ENCODE assay signal across 8 cellular contexts in genomic region chr16:401468-402348, GRCh38. TPM values are rescaled to one million over a fixed set of nuclear protein-coding genes. Genes with fewer than 3 reads are reported as not detected.
DNase-seq lines count a peak whose midpoint lies in the region; ATAC-seq and TF ChIP-seq lines count a peak whose summit lies in the region.

TSS of gene DECR2 (plus strand) at chr16:401885. CDS start at chr16:401964, 79 bp downstream.

- peak within 1 kb of the TSS; percentile 86 for H3K4me3 Mint-ChIP-seq in chondrocyte (ENCODE audit: unreplicated experiment)

- H3K36me3 Mint-ChIP-seq in chondrocyte (ENCODE audit: low read depth), result peaks cover 3% of the 10 kb centered on the region

- H3K27ac Mint-ChIP-seq in chondrocyte (ENCODE audit: unreplicated experiment), result peak within 1 kb of the TSS; percentile 94

- BruUV-seq in A673 (replicated peaks; lab: Mats Ljungman, UMichigan), result no TSS peak

- TF ChIP-seq CTCF in A673 (conservative IDR thresholded peaks at IDR 0.05; ENCODE audit: low read depth, low read length) (peak; percentile 63), chondrocyte (IDR thresholded peaks at IDR 0.05) (peak; percentile 78)

- peaks cover 19% of the 10 kb centered on the region for H3K4me1 Mint-ChIP-seq in chondrocyte (ENCODE audit: low read depth)

- intact Hi-C loops in A673 (cut with micrococcal nuclease; ENCODE audit: unreplicated experiment), result loop anchor here (5.0 kb wide), 2 partner anchors 86 to 126 kb away; partner anchors contain the start of gene CAPN15

- H3K9me3 ChIP-seq in A673 (ENCODE audit: low read depth, low read length, poor library complexity, severe bottlenecking), result no peaks in the 10 kb centered on the region

- H3K27me3 Mint-ChIP-seq in chondrocyte (ENCODE audit: low read depth), result no peaks in the 10 kb centered on the region

- peaks cover 17% of the 10 kb centered on the region for H3K4me1 ChIP-seq in A673 (ENCODE audit: insufficient read depth, low read length, poor library complexity, severe bottlenecking)

- H3K4me3 ChIP-seq in A673 (ENCODE audit: low read depth, low read length, poor library complexity, severe bottlenecking), result peak within 1 kb of the TSS; percentile 62

- peaks cover 21% of the 10 kb centered on the region for H3K36me3 ChIP-seq in A673 (ENCODE audit: insufficient read depth, low read length, poor library complexity, severe bottlenecking)

- ATAC-seq in GM18519 (IDR thresholded peaks at IDR 0.05; ENCODE audit: low FRiP score, unreplicated experiment), result peak; percentile 37
- ATAC-seq in HG03095 (IDR thresholded peaks at IDR 0.05; ENCODE audit: unreplicated experiment), result peak; percentile 45

- no peaks in the 10 kb centered on the region for H3K27me3 ChIP-seq in A673 (replicated peaks; ENCODE audit: insufficient read depth, low read depth, low read length, poor library complexity)

- peak within 1 kb of the TSS; percentile 91 for H3K27ac ChIP-seq in A673 (ENCODE audit: low read depth, low read length, poor library complexity, severe bottlenecking)

- DNase-seq in A673 (ENCODE audit: low spot score), result peak; percentile 94
- DNase-seq in NCI-H2227 treated with DMSO at 0.1 percent for 48 hours (lab: John Stamatoyannopoulos, UW), result peak; percentile 91
- peak; percentile 100 for DNase-seq in activated CD4-positive, alpha-beta T cell treated with anti-CD3 and anti-CD28 coated beads for 24 hours (ENCODE audit: low read depth in 2 of 2)
- DNase-seq in chondrocyte (ENCODE audit: low spot score), result peak; percentile 96
- DNase-seq in kidney tubule cell (ENCODE audit: low spot score), result peak; percentile 87
- DNase-seq in stimulated activated CD4-positive, alpha-beta T cell treated with anti-CD3 and anti-CD28 coated beads, Interleukin-1b, Interleukin-23, amount 100 ng/mL, for 1 hour (ENCODE audit: low read depth in 2 of 2), result peak; percentile 98 to 100

- POLR2A ChIA-PET in A673 (lab: Charles Lee; ENCODE audit: low non-redundant PET), result interaction anchor here (0.6 to 1.5 kb wide), 2 partner anchors 125 to 314 kb away, joined by 4 to 11 read pairs; partner anchors contain the start of gene CAPN15

- no peaks in the 10 kb centered on the region for H3K9me3 Mint-ChIP-seq in chondrocyte (ENCODE audit: low read depth)

- CTCF ChIA-PET in A673 (lab: Charles Lee), result interaction anchor here (0.7 to 1.0 kb wide), 2 partner anchors 19 to 357 kb away, joined by 3 read pairs; no protein-coding TSS in a partner anchor

RNA-seq across cellular contexts. Expression of gene DECR2, which starts in this region (rescaled TPM):
- 27.5 and 28.7 TPM in 2 replicates for total RNA-seq in A673 (2021)
- total RNA-seq in chondrocyte, result 21.8 to 25.1 TPM (median 22.2 TPM) in 3 replicates

Comparison
In these comparisons a context has a peak if more than half of its experiments do, and no peak if none do; other contexts are left out.
1. Peak in every context shown above with its lines: DNase-seq, ATAC-seq, H3K4me3 ChIP-seq and H3K27ac ChIP-seq.